In genomic region chr17:16887523-16888095, GRCh38 we compare ENCODE assay signal across 18 cellular contexts.
A peak's percentile ranks its signal among the peaks of the same experiment; 100 is the strongest.
DNase-seq lines count a peak whose midpoint lies in the region; ATAC-seq and TF ChIP-seq lines count a peak whose summit lies in the region.
"Had no signal": no experiment of that assay in that cellular context is flagged by ENCODE, and none has a peak within 500 bp of the region (broad histone marks: within the 10 kb centered on the region; RNA-seq: fewer than 3 reads in every experiment).

No MANE protein-coding gene starts in this region.

- H3K27ac ChIP-seq in coronary artery: no peak overlapping the region
- H3K27ac ChIP-seq in spleen: no peak overlapping the region

- no peaks in the 10 kb centered on the region for H3K36me3 ChIP-seq in spleen
- H3K36me3 ChIP-seq: BE2C had no signal

- no peak overlapping the region for H3K4me3 ChIP-seq in coronary artery
- H3K4me3 ChIP-seq in spleen: no peak overlapping the region
- H3K4me3 ChIP-seq: GM23338 had no signal

- WGBS in spleen, 5 donors: 82 to 97% (median 90%) methylated on average over 4 of the region's 4 CpGs

- H3K4me1 ChIP-seq in spleen: no peaks in the 10 kb centered on the region
- H3K4me1 ChIP-seq: BE2C had no signal

- no peak for TF ChIP-seq CTCF in coronary artery (IDR thresholded peaks at IDR 0.05)
- no peak for TF ChIP-seq CTCF in spleen (IDR thresholded peaks at IDR 0.05 in 8 of 11, conservative IDR thresholded peaks at IDR 0.05 in 3 of 11)

- intact Hi-C loops in spleen (cut with DNase I; ENCODE audit: low total_unique reads): no loop called here

- no peaks in the 10 kb centered on the region for H3K9me3 Mint-ChIP-seq in activated T-cell treated with anti-CD3 and anti-CD28 coated beads, Interleukin-2, amount 50 U/mL, for 72 hours
- H3K9me3 Mint-ChIP-seq: CD8-positive, alpha-beta memory T cell; GM23338; HFFc6; IgD-negative memory B cell had no signal

- no peaks in the 10 kb centered on the region for H3K36me3 Mint-ChIP-seq in activated T-cell treated with anti-CD3 and anti-CD28 coated beads, Interleukin-2, amount 50 U/mL, for 72 hours (ENCODE audit: insufficient read depth in 2 of 2)
- H3K36me3 Mint-ChIP-seq: CD4-positive, CD25-positive, alpha-beta regulatory T cell; CD8-positive, alpha-beta memory T cell; IgD-negative memory B cell had no signal

- H3K27me3 ChIP-seq in spleen (replicated peaks in 1 of 7): no peaks in the 10 kb centered on the region
- H3K27me3 ChIP-seq: BE2C had no signal

- H3K27me3 Mint-ChIP-seq in activated T-cell treated with anti-CD3 and anti-CD28 coated beads, Interleukin-2, amount 50 U/mL, for 72 hours (ENCODE audit: low read depth): no peaks in the 10 kb centered on the region
- H3K27me3 Mint-ChIP-seq: IgD-negative memory B cell had no signal

- peak; percentile 5 to 11 for DNase-seq in activated T-cell treated with anti-CD3 and anti-CD28 coated beads, Interleukin-2, amount 50 U/mL, for 48 hours
- DNase-seq in activated T-cell treated with anti-CD3 and anti-CD28 coated beads, Interleukin-2, amount 50 U/mL, for 72 hours: no peak
- DNase-seq in coronary artery (ENCODE audit: low spot score) (peak; percentile 54), mesenteric fat pad (ENCODE audit: low spot score) (peak; percentile 49), spleen (peak; percentile 40), NCI-H69 (lab: John Stamatoyannopoulos, UW) (no peak)
- DNase-seq: ACHN; BE2C; C1 segment of cervical spinal cord; CD4-positive, CD25-positive, alpha-beta regulatory T cell; CD8-positive, alpha-beta memory T cell; COR-L47 had no signal

- no peak for TF ChIP-seq POLR2A in spleen (IDR thresholded peaks at IDR 0.05)

- ATAC-seq in activated T-cell treated with anti-CD3 and anti-CD28 coated beads, Interleukin-2, amount 50 U/mL, for 72 hours (replicated peaks in 1 of 2): no peak
- no peak for ATAC-seq in HG03025 (IDR thresholded peaks at IDR 0.05; ENCODE audit: low FRiP score, unreplicated experiment)
- ATAC-seq: GM23338, HCT116, HepG2 had no signal

- no peaks in the 10 kb centered on the region for H3K4me1 Mint-ChIP-seq in activated T-cell treated with anti-CD3 and anti-CD28 coated beads, Interleukin-2, amount 50 U/mL, for 72 hours (ENCODE audit: low read depth)
- H3K4me1 Mint-ChIP-seq: CD4-positive, CD25-positive, alpha-beta regulatory T cell; CD8-positive, alpha-beta memory T cell; GM23338; IgD-negative memory B cell had no signal

- H3K9me3 ChIP-seq in spleen: no peaks in the 10 kb centered on the region
- H3K9me3 ChIP-seq: BE2C had no signal

- no peak overlapping the region for H3K4me3 Mint-ChIP-seq in activated T-cell treated with anti-CD3 and anti-CD28 coated beads, Interleukin-2, amount 50 U/mL, for 72 hours
- H3K4me3 Mint-ChIP-seq: CD4-positive, CD25-positive, alpha-beta regulatory T cell; CD8-positive, alpha-beta memory T cell; GM23338; HFFc6; IgD-negative memory B cell had no signal

- no peak overlapping the region for H3K27ac Mint-ChIP-seq in activated T-cell treated with anti-CD3 and anti-CD28 coated beads, Interleukin-2, amount 50 U/mL, for 72 hours
- H3K27ac Mint-ChIP-seq: CD4-positive, CD25-positive, alpha-beta regulatory T cell; GM23338; HFFc6; IgD-negative memory B cell had no signal

Comparison
In these comparisons a context has a peak if more than half of its experiments do, and no peak if none do; other contexts are left out.
1. DNase-seq: peak in activated T-cell treated with anti-CD3 and anti-CD28 coated beads, Interleukin-2, amount 50 U/mL, for 48 hours (2 of 2), coronary artery (single experiment), mesenteric fat pad (single experiment) and spleen (single experiment); none in activated T-cell treated with anti-CD3 and anti-CD28 coated beads, Interleukin-2, amount 50 U/mL, for 72 hours (0 of 2) and NCI-H69 (single experiment).